In genomic region chrX:53055244-53055849, GRCh38 we compare ENCODE assay signal across 2 cellular contexts.
TF ChIP-seq lines count a peak whose summit lies in the region.

No MANE protein-coding gene starts in this region.

TF ChIP-seq in IMR-90, 13 proteins besides CTCF, POLR2A, EP300 and RAD21:
- TF ChIP-seq BHLHE40 (IDR thresholded peaks at IDR 0.05; ENCODE audit: low read depth, low read length) (no peak), SMC3 (IDR thresholded peaks at IDR 0.05; ENCODE audit: low read depth, low read length) (no peak), RCOR1 (IDR thresholded peaks at IDR 0.05; ENCODE audit: insufficient replicate concordance, low read length) (no peak), MAZ (IDR thresholded peaks at IDR 0.05; ENCODE audit: borderline replicate concordance, low read depth, low read length) (no peak), RFX5 (IDR thresholded peaks at IDR 0.05; ENCODE audit: low read depth, low read length) (no peak), MXI1 (IDR thresholded peaks at IDR 0.05; ENCODE audit: borderline replicate concordance, low read depth, low read length) (no peak), USF2 (IDR thresholded peaks at IDR 0.05; ENCODE audit: low read depth, low read length) (no peak), FOS (IDR thresholded peaks at IDR 0.05; ENCODE audit: low read depth, low read length) (no peak), ELK1 (IDR thresholded peaks at IDR 0.05; ENCODE audit: borderline replicate concordance, low read depth, low read length) (no peak), MAFK (IDR thresholded peaks at IDR 0.05; ENCODE audit: low read depth, low read length) (no peak), NFE2L2 (IDR thresholded peaks at IDR 0.05; ENCODE audit: low read depth, low read length) (no peak)

TF ChIP-seq in H1, 55 proteins besides CTCF, POLR2A, EP300 and RAD21:
- no peak for TF ChIP-seq BRCA1 (IDR thresholded peaks at IDR 0.05; ENCODE audit: low read depth, low read length)
- no peak for TF ChIP-seq CBX8 (IDR thresholded peaks at IDR 0.05; ENCODE audit: borderline replicate concordance, low read depth, low read length)
- no peak for TF ChIP-seq CREB1 (IDR thresholded peaks at IDR 0.05)
- TF ChIP-seq YY1 (IDR thresholded peaks at IDR 0.05; ENCODE audit: low read depth, low read length), result no peak
- no peak for TF ChIP-seq SP1 (IDR thresholded peaks at IDR 0.05; ENCODE audit: low read depth, low read length)
- no peak for TF ChIP-seq SP2 (IDR thresholded peaks at IDR 0.05; ENCODE audit: low read length)
- no peak for TF ChIP-seq KDM5A (IDR thresholded peaks at IDR 0.05; ENCODE audit: low read length)
- TF ChIP-seq TBP (IDR thresholded peaks at IDR 0.05; ENCODE audit: low read depth, low read length), result no peak
- TF ChIP-seq GABPA (IDR thresholded peaks at IDR 0.05; ENCODE audit: borderline replicate concordance, insufficient read depth, low read length), result no peak
- no peak for TF ChIP-seq CHD1 (IDR thresholded peaks at IDR 0.05; ENCODE audit: low read depth, low read length)
- no peak for TF ChIP-seq PHF8 (conservative IDR thresholded peaks at IDR 0.05; ENCODE audit: low read depth, low read length)
- no peak for TF ChIP-seq CEBPB (IDR thresholded peaks at IDR 0.05; ENCODE audit: low read depth, low read length)
- TF ChIP-seq HDAC2 (IDR thresholded peaks at IDR 0.05; ENCODE audit: borderline replicate concordance in 1 of 2, low read depth in 2 of 2, low read length in 2 of 2), result no peak
